In the genomic region with DNA sequence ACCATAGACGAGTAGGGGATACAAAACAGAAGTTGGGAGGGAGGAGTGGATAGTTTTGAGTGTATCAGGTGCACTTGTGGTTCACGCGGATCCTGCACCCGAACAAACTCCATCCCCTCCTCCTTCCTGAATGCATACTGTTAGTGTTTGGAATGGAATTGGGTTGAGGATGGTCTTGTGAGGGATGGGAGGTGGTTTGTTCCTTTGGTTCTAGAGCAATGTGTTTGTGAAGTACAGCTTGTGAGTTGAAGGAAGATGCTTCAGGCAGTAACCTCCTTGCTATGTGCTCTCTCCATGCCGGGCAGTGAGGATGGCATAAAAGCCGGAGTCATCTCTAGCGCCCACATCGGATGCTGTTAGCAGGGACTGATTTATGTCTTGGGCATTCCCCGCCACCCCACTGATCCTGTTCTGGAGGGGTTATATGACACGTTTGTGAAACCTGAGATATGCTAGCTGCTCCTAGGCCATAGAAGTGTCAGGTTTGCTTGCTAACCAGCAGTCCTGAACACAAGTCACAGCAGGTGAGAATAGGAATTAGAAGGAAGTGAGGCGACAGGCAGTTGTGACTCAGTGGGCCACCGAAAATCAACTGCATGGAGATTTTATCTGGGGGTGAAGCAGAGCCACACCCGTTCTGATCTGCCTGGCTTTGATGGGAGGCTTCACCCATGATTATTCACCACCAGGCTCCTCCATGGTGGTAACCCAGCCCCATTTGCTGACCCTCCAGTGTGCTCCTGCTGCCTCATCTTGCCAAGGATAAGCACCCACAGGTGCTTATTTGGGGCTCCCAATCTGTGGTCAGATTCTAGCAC, we compare ENCODE assay signal across 8 cellular contexts. TPM values are rescaled to one million over a fixed set of nuclear protein-coding genes. Genes with fewer than 3 reads are reported as not detected.
A peak's percentile ranks its signal among the peaks of the same experiment; 100 is the strongest.
DNase-seq lines count a peak whose midpoint lies in the region; ATAC-seq and TF ChIP-seq lines count a peak whose summit lies in the region.

No MANE protein-coding gene starts in this region.

- POLR2A ChIA-PET in PC-3 (lab: Charles Lee; ENCODE audit: unreplicated experiment) = interaction anchor here (1.0 kb wide), 1 partner anchor 99 kb away, joined by 3 read pairs; no protein-coding TSS in a partner anchor
- POLR2A ChIA-PET in activated naive CD8-positive, alpha-beta T cell treated with anti-CD3 and anti-CD28 coated beads, Interleukin-2, amount 10 ng/mL, durations not matched to agents 7 days and 5 days (lab: Charles Lee) = no interaction called here

- CTCF ChIA-PET in PC-3 (lab: Charles Lee) = interaction anchor here (1.0 to 1.6 kb wide), 2 partner anchors 96 to 99 kb away, joined by 3 to 6 read pairs; no protein-coding TSS in a partner anchor

- no peaks in the 10 kb centered on the region for H3K9me2 ChIP-seq in PC-3 (replicated peaks; ENCODE audit: low read length)

- TF ChIP-seq CTCF in PC-3 (conservative IDR thresholded peaks at IDR 0.05; ENCODE audit: low read depth, low read length) = no peak

- peaks cover 7% of the 10 kb centered on the region for H3K36me3 Mint-ChIP-seq in activated naive CD8-positive, alpha-beta T cell treated with anti-CD3 and anti-CD28 coated beads, Interleukin-2, amount 10 ng/mL, durations not matched to agents 7 days and 5 days

- peak overlapping the region; percentile 58 for H3K9ac ChIP-seq in PC-3 (ENCODE audit: low read length)

- no peaks in the 10 kb centered on the region for H3K36me3 ChIP-seq in PC-3 (ENCODE audit: low read depth, low read length)

- BruUV-seq in PC-3 (replicated peaks; lab: Mats Ljungman, UMichigan) = TSS peak; percentile 46

- H3K4me1 Mint-ChIP-seq in activated naive CD8-positive, alpha-beta T cell treated with anti-CD3 and anti-CD28 coated beads, Interleukin-2, amount 10 ng/mL, durations not matched to agents 7 days and 5 days = peaks cover 35% of the 10 kb centered on the region

- H3K4me1 ChIP-seq in PC-3 (ENCODE audit: insufficient read depth, low read length) = peaks cover 38% of the 10 kb centered on the region

- peak overlapping the region; percentile 88 for H3K4me2 ChIP-seq in PC-3 (ENCODE audit: low read length)

- DNase-seq in NCI-H524 (lab: John Stamatoyannopoulos, UW) (peak; percentile 59 to 86), NCI-H524 treated with DMSO at 0.1 percent for 48 hours (lab: John Stamatoyannopoulos, UW) (no peak), PC-3 (peak; percentile 72), iris pigment epithelial cell (ENCODE audit: low read depth) (peak; percentile 55), AG08396 (ENCODE audit: low spot score) (no peak), GOT3 (lab: John Stamatoyannopoulos, UW) (no peak)
- DNase-seq in activated naive CD8-positive, alpha-beta T cell treated with anti-CD3 and anti-CD28 coated beads, Interleukin-2, amount 10 ng/mL, durations not matched to agents 7 days and 5 days = no peak
- DNase-seq in stimulated activated CD4-positive, alpha-beta T cell treated with anti-CD3 and anti-CD28 coated beads, Interleukin-2, amount 100 ng/mL, for 24 hours = peak; percentile 72 to 75

- H3K4me3 Mint-ChIP-seq in activated naive CD8-positive, alpha-beta T cell treated with anti-CD3 and anti-CD28 coated beads, Interleukin-2, amount 10 ng/mL, durations not matched to agents 7 days and 5 days = peak overlapping the region; percentile 80

- H3K27ac ChIP-seq in PC-3 (ENCODE audit: low read length) = peak overlapping the region; percentile 8; the same call in 1 of the 2 replicates

- H3K9me3 Mint-ChIP-seq in activated naive CD8-positive, alpha-beta T cell treated with anti-CD3 and anti-CD28 coated beads, Interleukin-2, amount 10 ng/mL, durations not matched to agents 7 days and 5 days = no peaks in the 10 kb centered on the region

- peak overlapping the region; percentile 74 for H3K4me3 ChIP-seq in PC-3 (ENCODE audit: low read length)

- intact Hi-C loops in PC-3 (cut with micrococcal nuclease) = loop anchor here (2.0 kb wide), 1 partner anchor 44 kb away; no protein-coding TSS in a partner anchor

- no peaks in the 10 kb centered on the region for H3K9me3 ChIP-seq in PC-3 (ENCODE audit: low read length)

- no peaks in the 10 kb centered on the region for H3K27me3 Mint-ChIP-seq in activated naive CD8-positive, alpha-beta T cell treated with anti-CD3 and anti-CD28 coated beads, Interleukin-2, amount 10 ng/mL, durations not matched to agents 7 days and 5 days

- peak; percentile 45 for ATAC-seq in PC-3
- ATAC-seq in activated naive CD8-positive, alpha-beta T cell treated with anti-CD3 and anti-CD28 coated beads, Interleukin-2, amount 10 ng/mL, durations not matched to agents 7 days and 5 days (ENCODE audit: low read depth) = no peak

- H4K20me1 ChIP-seq in PC-3 (ENCODE audit: low read length) = peaks cover 37% of the 10 kb centered on the region

- no peak overlapping the region for H2AFZ ChIP-seq in PC-3 (ENCODE audit: low read length)

- peaks cover 64% of the 10 kb centered on the region for H3K79me2 ChIP-seq in PC-3 (ENCODE audit: low read length)

- no peaks in the 10 kb centered on the region for H3K27me3 ChIP-seq in PC-3 (ENCODE audit: low read length)

- H3K27ac Mint-ChIP-seq in activated naive CD8-positive, alpha-beta T cell treated with anti-CD3 and anti-CD28 coated beads, Interleukin-2, amount 10 ng/mL, durations not matched to agents 7 days and 5 days = peak overlapping the region; percentile 22

- no peaks in the 10 kb centered on the region for H3F3A ChIP-seq in PC-3 (ENCODE audit: low read length, unreplicated experiment)

RNA-seq across cellular contexts. Expression of a gene that starts 2.2 kb away (rescaled TPM):
- 36.8 and 46.8 TPM in 2 replicates for total RNA-seq in PC-3 (2014; rRNA removed)
- 10 to 100 TPM; 36.2 to 39.2 TPM for total RNA-seq in activated naive CD8-positive, alpha-beta T cell treated with anti-CD3 and anti-CD28 coated beads, Interleukin-2, amount 10 ng/mL, durations not matched to agents 7 days and 5 days

RNA-seq across cellular contexts. Expression of a gene that starts 37.2 kb away (rescaled TPM):
- total RNA-seq in PC-3 (2014; rRNA removed) = 1.1 and 5.1 TPM in 2 replicates
- total RNA-seq in activated naive CD8-positive, alpha-beta T cell treated with anti-CD3 and anti-CD28 coated beads, Interleukin-2, amount 10 ng/mL, durations not matched to agents 7 days and 5 days = 1 to 10 TPM in 1 of 2 experiments, under 1 TPM in 1; 0.68 to 1.3 TPM

RNA-seq across cellular contexts. Expression of a gene that starts 40.7 kb away (rescaled TPM):
- total RNA-seq in PC-3 (2014; rRNA removed) = 0.35 and 0.44 TPM in 2 replicates
- under 1 TPM; 0.50 to 0.94 TPM for total RNA-seq in activated naive CD8-positive, alpha-beta T cell treated with anti-CD3 and anti-CD28 coated beads, Interleukin-2, amount 10 ng/mL, durations not matched to agents 7 days and 5 days

Comparison
In these comparisons a context has a peak if more than half of its experiments do, and no peak if none do; other contexts are left out.
1. DNase-seq: peak in NCI-H524 (2 of 2), PC-3 (single experiment), iris pigment epithelial cell (single experiment) and stimulated activated CD4-positive, alpha-beta T cell treated with anti-CD3 and anti-CD28 coated beads, Interleukin-2, amount 100 ng/mL, for 24 hours (2 of 2); none in NCI-H524 treated with DMSO at 0.1 percent for 48 hours (single experiment), activated naive CD8-positive, alpha-beta T cell treated with anti-CD3 and anti-CD28 coated beads, Interleukin-2, amount 10 ng/mL, durations not matched to agents 7 days and 5 days (single experiment), AG08396 (single experiment) and GOT3 (single experiment).